Comparison of ENCODE assay signal across 8 cellular contexts in genomic region chr4:88320174-88320779, GRCh38. TPM values are rescaled to one million over a fixed set of nuclear protein-coding genes. Genes with fewer than 3 reads are reported as not detected.
A peak's percentile ranks its signal among the peaks of the same experiment; 100 is the strongest.
DNase-seq lines count a peak whose midpoint lies in the region; ATAC-seq and TF ChIP-seq lines count a peak whose summit lies in the region.

No MANE protein-coding gene starts in this region.

- ATAC-seq in GM21515 (IDR thresholded peaks at IDR 0.05; ENCODE audit: unreplicated experiment) (peak; percentile 52), esophagus mucosa (peak; percentile 78)

- CTCF ChIA-PET in GM10248 (lab: Yijun Ruan, JAX), result interaction anchor here (0.9 to 1.7 kb wide), 8 partner anchors 8 to 195 kb away, joined by 3 to 5 read pairs (median 4); partner anchors contain the start of genes HERC6 and PPM1K

- TF ChIP-seq POLR2A in erythroblast (IDR thresholded peaks at IDR 0.05; ENCODE audit: low read length), result no peak

- TF ChIP-seq CTCF in GM10248 (IDR thresholded peaks at IDR 0.05; ENCODE audit: control extremely low read depth, extremely low read depth, low read depth, missing control alignments), result no peak
- no peak for TF ChIP-seq CTCF in coronary artery (IDR thresholded peaks at IDR 0.05)

- DNase-seq in GM10248 (ENCODE audit: extremely low spot score) (peak; percentile 21), HT-29 (ENCODE audit: low spot score) (peak; percentile 45), erythroblast (lab: John Stamatoyannopoulos, UW) (no peak), NCI-H1105 treated with DMSO at 0.1 percent for 48 hours (lab: John Stamatoyannopoulos, UW) (no peak), NCI-H1694 treated with DMSO at 0.1 percent for 48 hours (lab: John Stamatoyannopoulos, UW) (no peak), coronary artery (ENCODE audit: low spot score) (no peak)

- POLR2A ChIA-PET in GM10248 (lab: Yijun Ruan, JAX), result interaction anchor here (0.6 to 1.0 kb wide), 2 partner anchors 36 to 68 kb away, joined by 3 to 4 read pairs; partner anchors contain the start of gene PPM1K

- H3K4me3 ChIP-seq in coronary artery, result no peak overlapping the region

- no peak overlapping the region for H3K27ac ChIP-seq in coronary artery

RNA-seq across cellular contexts. Expression of gene PPM1K, which starts 35.9 kb away (rescaled TPM):
- total RNA-seq in HT-29 (2014; rRNA removed; shearing (Covaris generic)), result 4.1 and 11.0 TPM in 2 replicates
- 7.7 TPM for total RNA-seq in esophagus mucosa

RNA-seq across cellular contexts. Expression of gene HERC6, which starts 58.4 kb away (rescaled TPM):
- total RNA-seq in HT-29 (2014; rRNA removed; shearing (Covaris generic)), result 9.5 and 12.8 TPM in 2 replicates
- 19.5 TPM for total RNA-seq in esophagus mucosa

Comparison
In these comparisons a context has a peak if more than half of its experiments do, and no peak if none do; other contexts are left out.
1. DNase-seq: peak in GM10248 (single experiment) and HT-29 (single experiment); none in erythroblast (0 of 2), NCI-H1105 treated with DMSO at 0.1 percent for 48 hours (single experiment), NCI-H1694 treated with DMSO at 0.1 percent for 48 hours (single experiment) and coronary artery (single experiment).